10 cellular contexts compared by ENCODE assay signal in the genomic region with DNA sequence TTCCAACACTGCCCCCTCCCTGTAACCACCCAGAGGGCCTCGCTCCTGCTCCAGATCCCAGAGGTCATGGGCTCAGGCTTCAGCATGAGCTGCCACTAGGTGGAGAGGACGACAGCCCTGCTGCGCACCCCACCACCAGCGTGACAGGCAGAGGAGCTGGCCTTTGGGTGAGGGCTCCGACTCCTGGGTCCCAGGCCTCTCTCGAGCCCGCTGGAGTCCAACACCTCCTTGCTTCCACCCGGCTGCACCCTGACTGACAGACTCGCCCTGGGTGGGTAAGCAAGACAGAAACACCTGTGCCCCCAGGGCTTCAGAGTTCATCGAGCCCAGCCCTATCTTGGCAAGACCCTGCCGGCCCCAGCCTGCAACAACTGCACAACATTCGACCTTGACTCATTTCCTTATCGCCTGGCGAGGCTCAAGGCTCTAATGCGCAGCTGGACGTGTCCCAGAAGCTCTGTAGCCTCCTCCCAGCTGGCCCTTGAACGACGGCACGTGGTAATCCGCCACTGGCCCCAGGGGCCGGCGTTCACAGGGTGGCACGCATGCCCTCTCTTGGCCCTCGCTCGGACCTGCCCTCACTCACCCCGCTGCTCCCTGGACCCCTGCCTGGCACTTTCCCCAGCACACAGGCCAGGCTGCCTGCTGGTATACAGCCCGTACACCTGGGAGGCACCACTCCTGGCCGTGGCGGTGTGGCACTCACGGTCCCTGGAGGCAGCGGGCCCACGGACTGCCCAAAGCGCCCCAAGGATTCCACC. TPM values are rescaled to one million over a fixed set of nuclear protein-coding genes. Genes with fewer than 3 reads are reported as not detected.
DNase-seq lines count a peak whose midpoint lies in the region; ATAC-seq and TF ChIP-seq lines count a peak whose summit lies in the region.
"Had no signal": no experiment of that assay in that cellular context is flagged by ENCODE, and none has a peak within 500 bp of the region (broad histone marks: within the 10 kb centered on the region; RNA-seq: fewer than 3 reads in every experiment).

No MANE protein-coding gene starts in this region.

- no peaks in the 10 kb centered on the region for H3K9me3 ChIP-seq in Peyer's patch
- H3K9me3 ChIP-seq in psoas muscle, result no peaks in the 10 kb centered on the region

- H3K27me3 ChIP-seq in Peyer's patch (no peaks in the 10 kb centered on the region), foreskin keratinocyte (no peaks in the 10 kb centered on the region), psoas muscle (ENCODE audit: insufficient read depth in 3 of 3, low read length in 2 of 3) (no peaks in the 10 kb centered on the region)

- DNase-seq in Peyer's patch (peak in 2 of 3 donors; percentile 84 to 88), foreskin keratinocyte (peak; percentile 80 to 90), psoas muscle (peak; percentile 60 to 76), NCI-H146 treated with DMSO at 0.1 percent for 48 hours (lab: John Stamatoyannopoulos, UW; ENCODE audit: unreplicated experiment) (no peak)
- DNase-seq in activated T-helper 2 cell treated with anti-CD3 and anti-CD28 coated beads, Interferon-gamma antibody, Interleukin-2, Interleukin-4, amounts not matched to agents 10 μg/mL and 5 μg/mL and 100 μg/mL, durations not matched to agents 14 hours and 24 hours and 36 hours (ENCODE audit: low spot score), result no peak
- no peak for DNase-seq in stimulated activated CD8-positive, alpha-beta memory T cell treated with anti-CD3 and anti-CD28 coated beads, Interleukin-4, amount 100 ng/mL, for 48 hours
- DNase-seq: activated CD4-positive, alpha-beta T cell treated with anti-CD3 and anti-CD28 coated beads for 1 hour; cortex of kidney had no signal

- peaks cover 0 to 61% (median 0%) of the 10 kb centered on the region in 3 donors for H3K36me3 ChIP-seq in Peyer's patch
- peaks cover 0 to 27% of the 10 kb centered on the region in 2 donors for H3K36me3 ChIP-seq in psoas muscle (ENCODE audit: insufficient read depth in 1 of 2, low read depth in 1 of 2)

- 0 out of 3 replicates have a peak, but pooled peaks have one; percentile 19 for TF ChIP-seq CTCF in GM12872 (IDR thresholded peaks at IDR 0.05; ENCODE audit: insufficient read depth, low read depth, low read length)
- peak in 3 of 6 experiments; percentile 52 to 61 (median 56) for TF ChIP-seq CTCF in Peyer's patch (IDR thresholded peaks at IDR 0.05)
- TF ChIP-seq CTCF in foreskin keratinocyte (conservative IDR thresholded peaks at IDR 0.05), result peak; percentile 69
- peak; percentile 42 for TF ChIP-seq CTCF in psoas muscle (IDR thresholded peaks at IDR 0.05)

- WGBS in psoas muscle, 3 donors, result 30 to 43% (median 35%) methylated on average over 31 to 33 of the region's 33 CpGs

- peaks cover 19% of the 10 kb centered on the region for H3K4me1 Mint-ChIP-seq in activated T-helper 2 cell treated with anti-CD3 and anti-CD28 coated beads, Interferon-gamma antibody, Interleukin-2, Interleukin-4, amounts not matched to agents 10 μg/mL and 5 μg/mL and 100 μg/mL, durations not matched to agents 14 hours and 24 hours and 36 hours (ENCODE audit: low read depth)

- H3K4me3 Mint-ChIP-seq in activated T-helper 2 cell treated with anti-CD3 and anti-CD28 coated beads, Interferon-gamma antibody, Interleukin-2, Interleukin-4, amounts not matched to agents 10 μg/mL and 5 μg/mL and 100 μg/mL, durations not matched to agents 14 hours and 24 hours and 36 hours (ENCODE audit: low read depth), result no peak overlapping the region

- H3K36me3 Mint-ChIP-seq in activated T-helper 2 cell treated with anti-CD3 and anti-CD28 coated beads, Interferon-gamma antibody, Interleukin-2, Interleukin-4, amounts not matched to agents 10 μg/mL and 5 μg/mL and 100 μg/mL, durations not matched to agents 14 hours and 24 hours and 36 hours (ENCODE audit: low read depth), result peaks cover 46% of the 10 kb centered on the region

- TF ChIP-seq POLR2A in Peyer's patch (IDR thresholded peaks at IDR 0.05), result peak in 1 of 2 donors; percentile 9

- H3K4me1 ChIP-seq in Peyer's patch (peaks cover 13 to 70% (median 32%) of the 10 kb centered on the region in 4 donors), foreskin keratinocyte (peaks cover 36% of the 10 kb centered on the region), psoas muscle (peaks cover 53% of the 10 kb centered on the region)

- ATAC-seq in foreskin keratinocyte, result peak; percentile 56
- peak; percentile 67 to 72 (median 71) for ATAC-seq in psoas muscle
- ATAC-seq in HG02642 (IDR thresholded peaks at IDR 0.05; ENCODE audit: poor library complexity, unreplicated experiment), result no peak

- H3K4me3 ChIP-seq in Peyer's patch, result no peak overlapping the region
- H3K4me3 ChIP-seq in psoas muscle, result peak overlapping the region; percentile 9

- peaks cover 4% of the 10 kb centered on the region for H3K27me3 Mint-ChIP-seq in activated T-helper 2 cell treated with anti-CD3 and anti-CD28 coated beads, Interferon-gamma antibody, Interleukin-2, Interleukin-4, amounts not matched to agents 10 μg/mL and 5 μg/mL and 100 μg/mL, durations not matched to agents 14 hours and 24 hours and 36 hours (ENCODE audit: low read depth)

- H3K9me3 Mint-ChIP-seq in activated T-helper 2 cell treated with anti-CD3 and anti-CD28 coated beads, Interferon-gamma antibody, Interleukin-2, Interleukin-4, amounts not matched to agents 10 μg/mL and 5 μg/mL and 100 μg/mL, durations not matched to agents 14 hours and 24 hours and 36 hours, result no peaks in the 10 kb centered on the region

- H3K27ac ChIP-seq in Peyer's patch, result peak overlapping the region; percentile 26 to 88 (median 72)
- peak overlapping the region; percentile 71 for H3K27ac ChIP-seq in foreskin keratinocyte
- peak overlapping the region; percentile 78 for H3K27ac ChIP-seq in psoas muscle

- no peak overlapping the region for H3K27ac Mint-ChIP-seq in activated T-helper 2 cell treated with anti-CD3 and anti-CD28 coated beads, Interferon-gamma antibody, Interleukin-2, Interleukin-4, amounts not matched to agents 10 μg/mL and 5 μg/mL and 100 μg/mL, durations not matched to agents 14 hours and 24 hours and 36 hours

- intact Hi-C loops in psoas muscle (cut with DNase I), result no loop called here
- intact Hi-C loops in activated T-helper 2 cell treated with anti-CD3 and anti-CD28 coated beads, Interferon-gamma antibody, Interleukin-2, Interleukin-4, amounts not matched to agents 10 μg/mL and 5 μg/mL and 100 μg/mL, durations not matched to agents 14 hours and 24 hours and 36 hours (cut with micrococcal nuclease), result no loop called here

RNA-seq across cellular contexts. Expression of gene VPS37B, which starts 28.0 kb away (rescaled TPM):
- total RNA-seq in Peyer's patch, result 10 to 100 TPM; 49.5 to 92.8 (median 58.4) TPM
- 49.3 and 59.0 TPM in 2 replicates for total RNA-seq in foreskin keratinocyte
- polyA plus RNA-seq in foreskin keratinocyte, result 47.0 and 56.0 TPM in 2 replicates
- total RNA-seq in psoas muscle, result 10 to 100 TPM in 2 of 4 donors, 1 to 10 TPM in 2; 8.9 to 11.1 (median 9.9) TPM
- 1 to 10 TPM; 3.2 to 7.7 (median 5.9) TPM for polyA plus RNA-seq in psoas muscle
- 11.5 and 11.7 TPM in 2 replicates for total RNA-seq in activated T-helper 2 cell treated with anti-CD3 and anti-CD28 coated beads, Interferon-gamma antibody, Interleukin-2, Interleukin-4, amounts not matched to agents 10 μg/mL and 5 μg/mL and 100 μg/mL, durations not matched to agents 14 hours and 24 hours and 36 hours

RNA-seq across cellular contexts. Expression of gene HIP1R, which starts 32.6 kb away (rescaled TPM):
- total RNA-seq in Peyer's patch (100 to 1,000 TPM; 208 to 265 (median 238) TPM), foreskin keratinocyte (35.0 and 35.9 TPM in 2 replicates), psoas muscle (10 to 100 TPM in 2 of 4 donors, 1 to 10 TPM in 2; 6.2 to 13.4 (median 9.7) TPM)
- polyA plus RNA-seq in foreskin keratinocyte (19.7 and 20.6 TPM in 2 replicates), psoas muscle (10 to 100 TPM in 1 of 3 donors, 1 to 10 TPM in 2; 4.5 to 17.6 (median 8.0) TPM)
- 28.8 and 29.0 TPM in 2 replicates for total RNA-seq in activated T-helper 2 cell treated with anti-CD3 and anti-CD28 coated beads, Interferon-gamma antibody, Interleukin-2, Interleukin-4, amounts not matched to agents 10 μg/mL and 5 μg/mL and 100 μg/mL, durations not matched to agents 14 hours and 24 hours and 36 hours

Comparison
In these comparisons a context has a peak if more than half of its experiments do, and no peak if none do; other contexts are left out.
1. DNase-seq: peak in Peyer's patch (2 of 3), foreskin keratinocyte (2 of 2) and psoas muscle (2 of 2); none in NCI-H146 treated with DMSO at 0.1 percent for 48 hours (single experiment), activated T-helper 2 cell treated with anti-CD3 and anti-CD28 coated beads, Interferon-gamma antibody, Interleukin-2, Interleukin-4, amounts not matched to agents 10 μg/mL and 5 μg/mL and 100 μg/mL, durations not matched to agents 14 hours and 24 hours and 36 hours (single experiment) and stimulated activated CD8-positive, alpha-beta memory T cell treated with anti-CD3 and anti-CD28 coated beads, Interleukin-4, amount 100 ng/mL, for 48 hours (single experiment).
2. Peak in every context shown above with its lines, with median percentiles within 50 percentile points of each other: H3K27ac ChIP-seq.